ENCODE assay signal across 28 cellular contexts in the genomic region with DNA sequence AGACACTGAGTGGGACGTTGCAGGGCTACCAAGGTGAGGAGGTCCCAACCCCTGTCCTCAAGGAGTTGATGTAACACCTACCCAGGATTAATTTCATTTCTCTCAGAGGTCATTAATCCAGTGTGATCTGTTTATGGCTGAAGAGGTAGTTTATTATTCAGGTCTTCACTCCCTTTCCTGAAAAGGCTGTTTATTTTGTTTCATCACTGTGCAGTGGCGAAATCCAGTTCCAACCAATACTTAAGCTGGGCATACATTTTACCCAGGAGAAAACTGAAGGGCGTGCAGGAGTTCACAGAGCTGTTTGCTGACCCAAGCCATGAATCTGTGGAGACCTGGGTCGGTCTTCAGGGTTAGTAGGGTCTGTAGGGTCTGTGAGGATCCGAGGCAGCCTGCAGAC. TPM values are rescaled to one million over a fixed set of nuclear protein-coding genes. Genes with fewer than 3 reads are reported as not detected.
DNase-seq lines count a peak whose midpoint lies in the region; ATAC-seq, FAIRE-seq and TF ChIP-seq lines count a peak whose summit lies in the region.
"Had no signal": no experiment of that assay in that cellular context is flagged by ENCODE, and none has a peak within 500 bp of the region (broad histone marks: within the 10 kb centered on the region; RNA-seq: fewer than 3 reads in every experiment).

No MANE protein-coding gene starts in this region.

- peak overlapping the region; percentile 23 for H3K27ac Mint-ChIP-seq in stimulated activated effector memory CD8-positive, alpha-beta T cell treated with anti-CD3 and anti-CD28 coated beads, Interleukin-12 subunit alpha, Interleukin-12 subunit beta, amount 100 ng/mL, for 72 hours
- H3K27ac Mint-ChIP-seq in activated CD4-positive, alpha-beta memory T cell treated with anti-CD3 and anti-CD28 coated beads for 36 hours: no peak overlapping the region
- peak overlapping the region in 4 of 9 donors; percentile 47 to 82 (median 62) for H3K27ac Mint-ChIP-seq in naive thymus-derived CD4-positive, alpha-beta T cell
- H3K27ac Mint-ChIP-seq in endodermal cell: no peak overlapping the region
- H3K27ac Mint-ChIP-seq: activated CD4-positive, alpha-beta T cell treated with anti-CD3 and anti-CD28 coated beads, Interleukin-2, amount 10 ng/mL, durations not matched to agents 24 days and 14 days; activated naive CD8-positive, alpha-beta T cell treated with anti-CD3 and anti-CD28 coated beads for 36 hours; dendritic cell treated with granulocyte-macrophage colony-stimulating factor and Interleukin-4, amounts not matched to agents 40 ng/mL and 50 ng/mL, for 4 days; WTC11 had no signal

- in situ Hi-C loops in HepG2 (cut with HindIII; ENCODE audit: extremely low pct_ligation_motif_present, low pct_unique_long_range_greater_than_20kb): no loop called here

- H3K27me3 ChIP-seq in adipocyte (replicated peaks; ENCODE audit: control insufficient read depth, insufficient read depth, low read length): no peaks in the 10 kb centered on the region
- peaks cover 4 to 30% of the 10 kb centered on the region in 2 experiments for H3K27me3 ChIP-seq in HepG2 (ENCODE audit: control insufficient read depth in 1 of 2, insufficient read depth in 2 of 2, low read length in 2 of 2)
- no peaks in the 10 kb centered on the region for H3K27me3 ChIP-seq in naive thymus-derived CD4-positive, alpha-beta T cell (ENCODE audit: control insufficient read depth in 2 of 2, insufficient read depth in 2 of 2, low read length in 2 of 2)
- no peaks in the 10 kb centered on the region for H3K27me3 ChIP-seq in endodermal cell (ENCODE audit: control insufficient read depth, insufficient read depth, low read length, poor library complexity, severe bottlenecking)
- H3K27me3 ChIP-seq: SJSA1 had no signal

- TF ChIP-seq POLR2A in HepG2 (IDR thresholded peaks at IDR 0.05; ENCODE audit: insufficient read depth in 1 of 2, low read depth in 2 of 2, low read length in 2 of 2): no peak

- H3K36me3 Mint-ChIP-seq in stimulated activated effector memory CD8-positive, alpha-beta T cell treated with anti-CD3 and anti-CD28 coated beads, Interleukin-12 subunit alpha, Interleukin-12 subunit beta, amount 100 ng/mL, for 72 hours: peaks cover 10% of the 10 kb centered on the region
- peaks cover 6% of the 10 kb centered on the region for H3K36me3 Mint-ChIP-seq in activated CD4-positive, alpha-beta memory T cell treated with anti-CD3 and anti-CD28 coated beads for 36 hours
- peaks cover 0 to 9% (median 0%) of the 10 kb centered on the region in 5 donors for H3K36me3 Mint-ChIP-seq in naive thymus-derived CD4-positive, alpha-beta T cell
- H3K36me3 Mint-ChIP-seq in endodermal cell (ENCODE audit: low read depth): no peaks in the 10 kb centered on the region
- H3K36me3 Mint-ChIP-seq: activated naive CD8-positive, alpha-beta T cell treated with anti-CD3 and anti-CD28 coated beads for 36 hours; CD4-positive, CD25-positive, alpha-beta regulatory T cell; naive thymus-derived CD8-positive, alpha-beta T cell; WTC11 had no signal

- peak; percentile 13 for DNase-seq in SIG-M5 treated with dmso at 0.1 percent for 504 hours (lab: John Stamatoyannopoulos, UW; ENCODE audit: unreplicated experiment)
- DNase-seq in SIG-M5 (lab: John Stamatoyannopoulos, UW): no peak
- peak; percentile 43 for DNase-seq in adipocyte (ENCODE audit: low read depth)
- no peak for DNase-seq in HepG2 (ENCODE audit: low spot score)
- DNase-seq in stimulated activated effector memory CD8-positive, alpha-beta T cell treated with anti-CD3 and anti-CD28 coated beads, Interleukin-12 subunit alpha, Interleukin-12 subunit beta, amount 100 ng/mL, for 72 hours (ENCODE audit: low spot score in 2 of 2): no peak
- no peak for DNase-seq in activated CD4-positive, alpha-beta memory T cell treated with anti-CD3 and anti-CD28 coated beads for 36 hours
- DNase-seq in naive thymus-derived CD4-positive, alpha-beta T cell: no peak
- no peak for DNase-seq in endodermal cell
- DNase-seq: activated CD4-positive, alpha-beta T cell treated with anti-CD3 and anti-CD28 coated beads, Interleukin-2, amount 10 ng/mL, durations not matched to agents 24 days and 14 days; activated effector memory CD4-positive, alpha-beta T cell treated with anti-CD3 and anti-CD28 coated beads, Interleukin-2, amount 50 U/mL, for 16 hours; activated naive CD8-positive, alpha-beta T cell treated with anti-CD3 and anti-CD28 coated beads for 36 hours; activated T-cell treated with anti-CD3 and anti-CD28 coated beads, Interleukin-2, amount 50 U/mL, for 1 hour; CD4-positive, CD25-positive, alpha-beta regulatory T cell; DND-41; gastrocnemius medialis; GF-D8; lower lobe of right lung; naive thymus-derived CD8-positive, alpha-beta T cell; NCI-H1105 treated with DMSO at 0.1 percent for 48 hours; NCI-H2029; NCI-H2227 treated with DMSO at 0.1 percent for 48 hours; stimulated activated naive CD4-positive, alpha-beta T cell treated with Interleukin-2 at 50 U/mL for 16 hours; T1000 had no signal

- H3K9ac ChIP-seq in adipocyte (ENCODE audit: low read length): no peak overlapping the region
- no peak overlapping the region for H3K9ac ChIP-seq in HepG2 (ENCODE audit: insufficient read depth, low read depth, low read length)
- no peak overlapping the region for H3K9ac ChIP-seq in endodermal cell (ENCODE audit: extremely low read depth, low read length, poor library complexity, severe bottlenecking)

- no peak overlapping the region for H2AFZ ChIP-seq in HepG2 (ENCODE audit: low read length)

- WGBS in HepG2 (ENCODE audit: low lambda C conversion rate): 5% methylated on average over 5 of the region's 5 CpGs
- WGBS in endodermal cell (ENCODE audit: insufficient coverage in 1 of 2, insufficient read length in 1 of 2), 2 experiments: 79 to 90% methylated on average over 2 to 5 of the region's 5 CpGs

- H3K4me3 Mint-ChIP-seq in stimulated activated effector memory CD8-positive, alpha-beta T cell treated with anti-CD3 and anti-CD28 coated beads, Interleukin-12 subunit alpha, Interleukin-12 subunit beta, amount 100 ng/mL, for 72 hours: no peak overlapping the region
- no peak overlapping the region for H3K4me3 Mint-ChIP-seq in activated CD4-positive, alpha-beta memory T cell treated with anti-CD3 and anti-CD28 coated beads for 36 hours
- peak overlapping the region in 1 of 10 donors; percentile 13 for H3K4me3 Mint-ChIP-seq in naive thymus-derived CD4-positive, alpha-beta T cell
- no peak overlapping the region for H3K4me3 Mint-ChIP-seq in endodermal cell
- H3K4me3 Mint-ChIP-seq: activated CD4-positive, alpha-beta T cell treated with anti-CD3 and anti-CD28 coated beads, Interleukin-2, amount 10 ng/mL, durations not matched to agents 24 days and 14 days; activated naive CD8-positive, alpha-beta T cell treated with anti-CD3 and anti-CD28 coated beads for 36 hours; dendritic cell treated with granulocyte-macrophage colony-stimulating factor and Interleukin-4, amounts not matched to agents 40 ng/mL and 50 ng/mL, for 4 days; WTC11 had no signal

- H3K4me3 ChIP-seq in adipocyte (ENCODE audit: low read length): no peak overlapping the region
- no peak overlapping the region for H3K4me3 ChIP-seq in HepG2 (replicated peaks in 1 of 3; ENCODE audit: insufficient read depth in 1 of 3, low read depth in 2 of 3, low read length in 3 of 3)
- no peak overlapping the region for H3K4me3 ChIP-seq in naive thymus-derived CD4-positive, alpha-beta T cell (ENCODE audit: low read length)
- no peak overlapping the region for H3K4me3 ChIP-seq in endodermal cell (ENCODE audit: low read length)
- H3K4me3 ChIP-seq: esophagus muscularis mucosa, gastrocnemius medialis, lower lobe of right lung, SJSA1, skin epidermis had no signal

- POLR2A ChIA-PET in HepG2 (lab: Yijun Ruan, JAX): no interaction called here
- POLR2A ChIA-PET in activated CD4-positive, alpha-beta memory T cell treated with anti-CD3 and anti-CD28 coated beads for 36 hours (lab: Charles Lee): interaction anchor here (1.2 kb wide), 1 partner anchor 78 kb away, joined by 6 read pairs; no protein-coding TSS in a partner anchor
- POLR2A ChIA-PET in naive thymus-derived CD4-positive, alpha-beta T cell (lab: Charles Lee): interaction anchor here (0.7 to 2.0 kb wide), 6 partner anchors 15 to 130 kb away, joined by 3 to 7 read pairs (median 4); a partner anchor contains a TSS

- no peak overlapping the region for H3K27ac ChIP-seq in HepG2 (ENCODE audit: extremely low read length, insufficient read depth, low read length)
- H3K27ac ChIP-seq in naive thymus-derived CD4-positive, alpha-beta T cell (ENCODE audit: low read depth, low read length): no peak overlapping the region
- H3K27ac ChIP-seq in endodermal cell (ENCODE audit: low read depth, low read length): no peak overlapping the region
- H3K27ac ChIP-seq: esophagus muscularis mucosa, gastrocnemius medialis, lower lobe of right lung, SJSA1, skin epidermis had no signal

- no peak for TF ChIP-seq RAD21 in HepG2 (CRISPR knock-in tag; IDR thresholded peaks at IDR 0.05)

- H3K9me3 ChIP-seq in adipocyte (ENCODE audit: control insufficient read depth, low read length) (no peaks in the 10 kb centered on the region), HepG2 (ENCODE audit: low read length) (no peaks in the 10 kb centered on the region), endodermal cell (ENCODE audit: control insufficient read depth, low read length) (no peaks in the 10 kb centered on the region)
- no peaks in the 10 kb centered on the region for H3K9me3 ChIP-seq in naive thymus-derived CD4-positive, alpha-beta T cell (ENCODE audit: control insufficient read depth in 2 of 3, low read length in 3 of 3)
- H3K9me3 ChIP-seq: esophagus muscularis mucosa, gastrocnemius medialis, lower lobe of right lung, SJSA1 had no signal

- H3K9me3 Mint-ChIP-seq in stimulated activated effector memory CD8-positive, alpha-beta T cell treated with anti-CD3 and anti-CD28 coated beads, Interleukin-12 subunit alpha, Interleukin-12 subunit beta, amount 100 ng/mL, for 72 hours: no peaks in the 10 kb centered on the region
- H3K9me3 Mint-ChIP-seq in activated CD4-positive, alpha-beta memory T cell treated with anti-CD3 and anti-CD28 coated beads for 36 hours: no peaks in the 10 kb centered on the region
- H3K9me3 Mint-ChIP-seq in naive thymus-derived CD4-positive, alpha-beta T cell: no peaks in the 10 kb centered on the region
- H3K9me3 Mint-ChIP-seq in endodermal cell: no peaks in the 10 kb centered on the region
- H3K9me3 Mint-ChIP-seq: activated CD4-positive, alpha-beta T cell treated with anti-CD3 and anti-CD28 coated beads, Interleukin-2, amount 10 ng/mL, durations not matched to agents 24 days and 14 days; activated naive CD8-positive, alpha-beta T cell treated with anti-CD3 and anti-CD28 coated beads for 36 hours; CD4-positive, CD25-positive, alpha-beta regulatory T cell; dendritic cell treated with granulocyte-macrophage colony-stimulating factor and Interleukin-4, amounts not matched to agents 40 ng/mL and 50 ng/mL, for 4 days; naive thymus-derived CD8-positive, alpha-beta T cell; WTC11 had no signal

- peaks cover 23% of the 10 kb centered on the region for H3K4me1 Mint-ChIP-seq in stimulated activated effector memory CD8-positive, alpha-beta T cell treated with anti-CD3 and anti-CD28 coated beads, Interleukin-12 subunit alpha, Interleukin-12 subunit beta, amount 100 ng/mL, for 72 hours
- H3K4me1 Mint-ChIP-seq in activated CD4-positive, alpha-beta memory T cell treated with anti-CD3 and anti-CD28 coated beads for 36 hours (ENCODE audit: low read depth): peaks cover 7% of the 10 kb centered on the region
- H3K4me1 Mint-ChIP-seq in naive thymus-derived CD4-positive, alpha-beta T cell: peaks cover 18 to 29% (median 23%) of the 10 kb centered on the region in 7 donors
- peaks cover 28% of the 10 kb centered on the region for H3K4me1 Mint-ChIP-seq in endodermal cell

- H3K4me1 ChIP-seq in adipocyte (ENCODE audit: control insufficient read depth, insufficient read depth, low read length): peaks cover 29% of the 10 kb centered on the region
- peaks cover 21% of the 10 kb centered on the region for H3K4me1 ChIP-seq in HepG2 (ENCODE audit: insufficient read depth, low read length)
- peaks cover 7 to 10% of the 10 kb centered on the region in 2 donors for H3K4me1 ChIP-seq in naive thymus-derived CD4-positive, alpha-beta T cell (ENCODE audit: control insufficient read depth in 2 of 2, insufficient read depth in 2 of 2, low read length in 2 of 2)
- H3K4me1 ChIP-seq in endodermal cell (ENCODE audit: control insufficient read depth, insufficient read depth, low read length): peaks cover 29% of the 10 kb centered on the region

- no peaks in the 10 kb centered on the region for H4K20me1 ChIP-seq in HepG2 (ENCODE audit: insufficient read depth, low read length)

- intact Hi-C loops in HepG2 (cut with micrococcal nuclease; ENCODE audit: unreplicated experiment): no loop called here
- intact Hi-C loops in activated CD4-positive, alpha-beta memory T cell treated with anti-CD3 and anti-CD28 coated beads for 36 hours (cut with micrococcal nuclease): no loop called here
- intact Hi-C loops in naive thymus-derived CD4-positive, alpha-beta T cell (cut with micrococcal nuclease): no loop called here

- H3K4me2 ChIP-seq in HepG2 (ENCODE audit: low read depth, low read length): no peak overlapping the region

- H3K27me3 Mint-ChIP-seq in activated CD4-positive, alpha-beta memory T cell treated with anti-CD3 and anti-CD28 coated beads for 36 hours: no peaks in the 10 kb centered on the region
- peaks cover 0 to 19% (median 0%) of the 10 kb centered on the region in 5 donors for H3K27me3 Mint-ChIP-seq in naive thymus-derived CD4-positive, alpha-beta T cell
- no peaks in the 10 kb centered on the region for H3K27me3 Mint-ChIP-seq in endodermal cell (ENCODE audit: insufficient read depth)
- H3K27me3 Mint-ChIP-seq: activated naive CD8-positive, alpha-beta T cell treated with anti-CD3 and anti-CD28 coated beads for 36 hours; CD4-positive, CD25-positive, alpha-beta regulatory T cell; naive thymus-derived CD8-positive, alpha-beta T cell had no signal

- H3K79me2 ChIP-seq in HepG2 (ENCODE audit: insufficient read depth, low read length): no peaks in the 10 kb centered on the region

- CTCF ChIA-PET in HepG2 (lab: Yijun Ruan, JAX; ENCODE audit: low intra/inter-chr PET ratio, low total read pairs): no interaction called here
- CTCF ChIA-PET in activated CD4-positive, alpha-beta memory T cell treated with anti-CD3 and anti-CD28 coated beads for 36 hours (lab: Charles Lee): interaction anchor here (0.7 to 1.1 kb wide), 2 partner anchors 41 to 132 kb away, joined by 3 read pairs; no protein-coding TSS in a partner anchor
- CTCF ChIA-PET in naive thymus-derived CD4-positive, alpha-beta T cell (lab: Charles Lee): interaction anchor here (0.6 to 1.1 kb wide), 4 partner anchors 25 to 89 kb away, joined by 3 to 4 read pairs (median 3); no protein-coding TSS in a partner anchor

- no peak for FAIRE-seq in HepG2 (lab: Jason Lieb, UNC)

- TF ChIP-seq CTCF in HepG2 (CRISPR knock-in tag; IDR thresholded peaks at IDR 0.05): no peak
- TF ChIP-seq CTCF in endodermal cell (conservative IDR thresholded peaks at IDR 0.05): no peak

- H3K36me3 ChIP-seq in adipocyte (ENCODE audit: control insufficient read depth, insufficient read depth, low read length, severe bottlenecking) (no peaks in the 10 kb centered on the region), HepG2 (replicated peaks in 1 of 2; ENCODE audit: control insufficient read depth in 1 of 2, insufficient read depth in 2 of 2, low read length in 2 of 2) (no peaks in the 10 kb centered on the region), endodermal cell (ENCODE audit: control insufficient read depth, insufficient read depth, low read length) (no peaks in the 10 kb centered on the region)
- no peaks in the 10 kb centered on the region for H3K36me3 ChIP-seq in naive thymus-derived CD4-positive, alpha-beta T cell (ENCODE audit: control insufficient read depth in 2 of 3, insufficient read depth in 3 of 3, low read length in 3 of 3)
- H3K36me3 ChIP-seq: esophagus muscularis mucosa, gastrocnemius medialis, lower lobe of right lung had no signal

- no peak for TF ChIP-seq EP300 in HepG2 (IDR thresholded peaks at IDR 0.05; ENCODE audit: low read depth in 2 of 2, low read length in 2 of 2)
- no peak for TF ChIP-seq EP300 in HepG2 (CRISPR knock-in tag; IDR thresholded peaks at IDR 0.05; ENCODE audit: borderline replicate concordance)

- ATAC-seq in HepG2: no peak
- no peak for ATAC-seq in stimulated activated effector memory CD8-positive, alpha-beta T cell treated with anti-CD3 and anti-CD28 coated beads, Interleukin-12 subunit alpha, Interleukin-12 subunit beta, amount 100 ng/mL, for 72 hours
- no peak for ATAC-seq in naive thymus-derived CD4-positive, alpha-beta T cell
- ATAC-seq: gastrocnemius medialis; lower lobe of right lung; naive thymus-derived CD8-positive, alpha-beta T cell; WTC11 had no signal

- no TSS peak for BruUV-seq in HepG2 (replicated peaks; lab: Mats Ljungman, UMichigan)

RNA-seq across cellular contexts. Expression of a gene that starts 2.7 kb away (rescaled TPM):
- 0.95 and 1.0 TPM in 2 replicates for total RNA-seq in HepG2 (2016; rRNA removed; fragmentation: Illumina TruSeq; extraction: Trizol)
- total RNA-seq in HepG2 (2016; cell fraction: cytosol; rRNA removed; fragmentation: Illumina TruSeq; extraction: Trizol; ENCODE audit: low read depth): 0.61 and 0.79 TPM in 2 replicates
- total RNA-seq in HepG2 (2016; cell fraction: insoluble cytoplasmic fraction; rRNA removed; fragmentation: Illumina TruSeq; extraction: Trizol): 0.89 and 1.4 TPM in 2 replicates
- 0.79 and 1.2 TPM in 2 replicates for total RNA-seq in HepG2 (2016; cell fraction: membrane; rRNA removed; fragmentation: Illumina TruSeq; extraction: Trizol)
- 1.9 TPM in 2 replicates for total RNA-seq in HepG2 (2016; cell fraction: nucleus; rRNA removed; fragmentation: Illumina TruSeq; extraction: Trizol)
- 1.2 and 1.5 TPM in 2 replicates for polyA plus RNA-seq in HepG2 (2011; rRNA removed)
- polyA plus RNA-seq in HepG2 (2011; cell fraction: cytosol; rRNA removed): 1.1 and 1.5 TPM in 2 replicates
- 1.1 and 1.8 TPM in 2 replicates for polyA plus RNA-seq in HepG2 (2011; cell fraction: nucleus; rRNA removed)
- polyA plus RNA-seq in HepG2 (2012): 2.1 and 2.2 TPM in 2 replicates
- polyA plus RNA-seq in HepG2 (2016; cell fraction: cytosol; fragmentation: Illumina TruSeq; extraction: Trizol; ENCODE audit: low read depth): 0.49 and 0.50 TPM in 2 replicates
- 0.56 and 0.70 TPM in 2 replicates for polyA plus RNA-seq in HepG2 (2016; cell fraction: insoluble cytoplasmic fraction; fragmentation: Illumina TruSeq; extraction: Trizol; ENCODE audit: low read depth)
- polyA plus RNA-seq in HepG2 (2016; cell fraction: membrane; fragmentation: Illumina TruSeq; extraction: Trizol; ENCODE audit: low read depth): 0.86 and 1.2 TPM in 2 replicates
- 2.0 TPM in 2 replicates for polyA plus RNA-seq in HepG2 (2016; cell fraction: nucleus; fragmentation: Illumina TruSeq; extraction: Trizol; ENCODE audit: insufficient read depth, low read depth)
- 1.9 and 21.7 TPM in 2 replicates for polyA minus RNA-seq in HepG2 (2011; rRNA and poly(A)+ RNA removed; ENCODE audit: low replicate concordance)
- 2.8 and 3.1 TPM in 2 replicates for polyA minus RNA-seq in HepG2 (2011; cell fraction: cytosol; rRNA and poly(A)+ RNA removed)
- 2.7 and 3.6 TPM in 2 replicates for polyA minus RNA-seq in HepG2 (2011; cell fraction: nucleus; rRNA and poly(A)+ RNA removed)
- total RNA-seq in activated CD4-positive, alpha-beta memory T cell treated with anti-CD3 and anti-CD28 coated beads for 36 hours: 10 to 100 TPM; 36.3 to 37.0 TPM
- total RNA-seq in naive thymus-derived CD4-positive, alpha-beta T cell: 10 to 100 TPM; 31.8 to 82.3 (median 53.9) TPM
- 10 to 100 TPM in 1 of 2 donors, 1 to 10 TPM in 1; 7.0 to 11.8 TPM for polyA plus RNA-seq in naive thymus-derived CD4-positive, alpha-beta T cell
- 10 to 100 TPM; 26.5 to 37.4 TPM for total RNA-seq in endodermal cell
- 11.9 TPM for polyA plus RNA-seq in endodermal cell (2013, experiment 1 of 2)
- 12.4 TPM for polyA plus RNA-seq in endodermal cell (2013, experiment 2 of 2)

Comparison
In these comparisons a context has a peak if more than half of its experiments do, and no peak if none do; other contexts are left out.
1. DNase-seq: peak in SIG-M5 treated with dmso at 0.1 percent for 504 hours (single experiment) and adipocyte (single experiment); none in SIG-M5 (single experiment), HepG2 (single experiment), stimulated activated effector memory CD8-positive, alpha-beta T cell treated with anti-CD3 and anti-CD28 coated beads, Interleukin-12 subunit alpha, Interleukin-12 subunit beta, amount 100 ng/mL, for 72 hours (0 of 2), activated CD4-positive, alpha-beta memory T cell treated with anti-CD3 and anti-CD28 coated beads for 36 hours (single experiment), naive thymus-derived CD4-positive, alpha-beta T cell (0 of 9) and endodermal cell (single experiment).
2. RNA of a gene that starts 2.7 kb away (total RNA-seq): 31.8 to 82.3 TPM in naive thymus-derived CD4-positive, alpha-beta T cell, 26.5 to 37.4 TPM in endodermal cell and 36.3 to 37.0 TPM in activated CD4-positive, alpha-beta memory T cell treated with anti-CD3 and anti-CD28 coated beads for 36 hours; 0.61 to 1.9 TPM in HepG2; every median in the first group is over 4 times any median in the second.